Comparison of ENCODE assay signal across 8 cellular contexts in the genomic region with DNA sequence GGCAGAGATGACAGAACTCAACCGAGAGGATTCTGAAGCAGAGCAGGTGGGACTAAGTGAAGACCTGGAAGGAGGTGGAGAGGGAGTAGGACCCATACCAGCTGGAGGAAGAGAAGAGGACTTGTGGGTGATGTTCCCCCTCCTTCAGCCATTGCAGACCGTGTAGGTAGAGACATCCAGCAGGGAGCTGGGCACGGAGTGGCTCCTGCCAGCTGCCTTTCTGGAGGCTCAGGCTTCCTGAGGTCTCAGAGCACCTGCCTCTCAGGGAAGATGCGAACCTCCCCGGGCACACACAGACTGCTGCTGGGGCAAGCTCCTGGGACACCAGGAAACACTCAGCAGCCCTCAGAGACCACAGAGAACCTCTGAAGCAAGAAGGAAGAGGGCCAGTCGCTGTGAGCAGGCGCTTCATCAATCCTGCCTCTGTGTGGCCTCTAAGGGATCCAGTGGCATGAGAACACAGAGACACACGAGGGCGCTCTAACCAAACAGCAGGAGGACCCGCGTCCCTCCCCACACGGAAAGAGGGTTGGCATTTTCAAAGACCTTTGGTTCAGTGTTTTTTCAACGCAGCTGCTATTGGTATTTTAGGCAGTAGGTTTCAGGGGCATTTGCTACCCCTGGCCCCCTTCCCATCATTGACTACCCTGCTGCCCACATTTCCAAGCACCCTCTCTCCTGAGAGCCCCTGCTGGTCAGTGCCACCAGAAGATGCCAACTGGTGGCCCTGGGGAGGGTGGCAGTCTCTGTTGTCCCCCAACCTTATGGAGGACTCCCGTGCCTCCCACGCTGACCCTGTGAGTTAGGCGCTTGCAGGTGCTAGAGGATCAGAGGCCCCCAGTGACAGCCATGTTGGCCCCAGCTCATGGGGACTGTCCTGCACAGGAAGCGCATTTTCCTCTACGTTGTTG.
A peak's percentile ranks its signal among the peaks of the same experiment; 100 is the strongest.
DNase-seq lines count a peak whose midpoint lies in the region; ATAC-seq, FAIRE-seq and TF ChIP-seq lines count a peak whose summit lies in the region.

No MANE protein-coding gene starts in this region.

- DNase-seq in GM03348 (ENCODE audit: low spot score) (peak; percentile 94), NCI-H460 (ENCODE audit: extremely low read depth, low read depth) (peak; percentile 60), colonic mucosa (peak; percentile 81), HepG2 (ENCODE audit: low spot score) (peak; percentile 49)
- DNase-seq in activated CD4-positive, alpha-beta T cell treated with anti-CD3 and anti-CD28 coated beads for 4 hours: peak; percentile 76 to 86
- peak; percentile 47 to 64 (median 62) for DNase-seq in stimulated activated CD4-positive, alpha-beta T cell treated with anti-CD3 and anti-CD28 coated beads, TNF-alpha, amount 100 ng/mL, for 1 hour (ENCODE audit: low read depth in 3 of 3, low spot score in 1 of 3)

- intact Hi-C loops in colonic mucosa (cut with DNase I) (loop anchor here (10.0 kb wide), 1 partner anchor 221 kb away; no protein-coding TSS in a partner anchor), HepG2 (cut with micrococcal nuclease; ENCODE audit: unreplicated experiment) (no loop called here)

- no TSS peak for BruUV-seq in HepG2 (replicated peaks; lab: Mats Ljungman, UMichigan)

- no peak overlapping the region for H2AFZ ChIP-seq in HepG2 (ENCODE audit: low read length)

- in situ Hi-C loops in HepG2 (cut with HindIII; ENCODE audit: extremely low pct_ligation_motif_present, low pct_unique_long_range_greater_than_20kb): no loop called here

- H3K27me3 ChIP-seq in colonic mucosa: no peaks in the 10 kb centered on the region
- H3K27me3 ChIP-seq in HepG2 (ENCODE audit: control insufficient read depth in 1 of 2, insufficient read depth in 2 of 2, low read length in 2 of 2): peaks cover 0 to 9% of the 10 kb centered on the region in 2 experiments; a peak in 1 of 5 replicates

- 22% methylated on average over 6 of the region's 18 CpGs for WGBS in HepG2 (ENCODE audit: low lambda C conversion rate)

- H3K27ac ChIP-seq in colonic mucosa (no peak overlapping the region), HepG2 (ENCODE audit: extremely low read length, insufficient read depth, low read length) (no peak overlapping the region)

- no peak for TF ChIP-seq POLR2A in HepG2 (IDR thresholded peaks at IDR 0.05; ENCODE audit: insufficient read depth in 1 of 2, low read depth in 2 of 2, low read length in 2 of 2)

- H3K36me3 ChIP-seq in colonic mucosa: no peaks in the 10 kb centered on the region
- no peaks in the 10 kb centered on the region for H3K36me3 ChIP-seq in HepG2 (replicated peaks in 1 of 2; ENCODE audit: control insufficient read depth in 1 of 2, insufficient read depth in 2 of 2, low read length in 2 of 2)

- no peaks in the 10 kb centered on the region for H3K4me1 ChIP-seq in colonic mucosa
- H3K4me1 ChIP-seq in HepG2 (ENCODE audit: insufficient read depth, low read length): no peaks in the 10 kb centered on the region

- H3K9ac ChIP-seq in colonic mucosa (ENCODE audit: low read depth in 2 of 2, low read length in 2 of 2): no peak overlapping the region
- no peak overlapping the region for H3K9ac ChIP-seq in HepG2 (ENCODE audit: insufficient read depth, low read depth, low read length)

- POLR2A ChIA-PET in HepG2 (lab: Yijun Ruan, JAX): no interaction called here

- H4K20me1 ChIP-seq in HepG2 (ENCODE audit: insufficient read depth, low read length): no peaks in the 10 kb centered on the region

- TF ChIP-seq EP300 in HepG2 (IDR thresholded peaks at IDR 0.05; ENCODE audit: low read depth in 2 of 2, low read length in 2 of 2): no peak
- no peak for TF ChIP-seq EP300 in HepG2 (CRISPR knock-in tag; IDR thresholded peaks at IDR 0.05; ENCODE audit: borderline replicate concordance)

- H3K4me2 ChIP-seq in HepG2 (ENCODE audit: low read depth, low read length): no peak overlapping the region

- H3K79me2 ChIP-seq in HepG2 (ENCODE audit: insufficient read depth, low read length): no peaks in the 10 kb centered on the region

- no peaks in the 10 kb centered on the region for H3K9me3 ChIP-seq in colonic mucosa
- no peaks in the 10 kb centered on the region for H3K9me3 ChIP-seq in HepG2 (ENCODE audit: low read length)

- TF ChIP-seq CTCF in colonic mucosa (IDR thresholded peaks at IDR 0.05): peak; percentile 68
- peak; percentile 90 for TF ChIP-seq CTCF in HepG2 (CRISPR knock-in tag; IDR thresholded peaks at IDR 0.05)

- CTCF ChIA-PET in HepG2 (lab: Yijun Ruan, JAX; ENCODE audit: low intra/inter-chr PET ratio, low total read pairs): no interaction called here

- TF ChIP-seq RAD21 in HepG2 (CRISPR knock-in tag; IDR thresholded peaks at IDR 0.05): peak; percentile 70; the same call in 1 of the 2 replicates

- peak; percentile 34 for FAIRE-seq in HepG2 (lab: Jason Lieb, UNC)

- H3K4me3 ChIP-seq in colonic mucosa (no peak overlapping the region), HepG2 (replicated peaks in 1 of 3; ENCODE audit: insufficient read depth in 1 of 3, low read depth in 2 of 3, low read length in 3 of 3) (no peak overlapping the region)

- ATAC-seq in HG03196 (IDR thresholded peaks at IDR 0.05; ENCODE audit: unreplicated experiment): peak; percentile 77
- peak; percentile 96 for ATAC-seq in HepG2
- no peak for ATAC-seq in HG03108 (IDR thresholded peaks at IDR 0.05; ENCODE audit: unreplicated experiment)

TF ChIP-seq in HepG2, 621 proteins besides CTCF, POLR2A, EP300 and RAD21 (continues in another document):
- TF ChIP-seq, protein P1, sequence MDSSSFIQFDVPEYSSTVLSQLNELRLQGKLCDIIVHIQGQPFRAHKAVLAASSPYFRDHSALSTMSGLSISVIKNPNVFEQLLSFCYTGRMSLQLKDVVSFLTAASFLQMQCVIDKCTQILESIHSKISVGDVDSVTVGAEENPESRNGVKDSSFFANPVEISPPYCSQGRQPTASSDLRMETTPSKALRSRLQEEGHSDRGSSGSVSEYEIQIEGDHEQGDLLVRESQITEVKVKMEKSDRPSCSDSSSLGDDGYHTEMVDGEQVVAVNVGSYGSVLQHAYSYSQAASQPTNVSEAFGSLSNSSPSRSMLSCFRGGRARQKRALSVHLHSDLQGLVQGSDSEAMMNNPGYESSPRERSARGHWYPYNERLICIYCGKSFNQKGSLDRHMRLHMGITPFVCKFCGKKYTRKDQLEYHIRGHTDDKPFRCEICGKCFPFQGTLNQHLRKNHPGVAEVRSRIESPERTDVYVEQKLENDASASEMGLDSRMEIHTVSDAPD (CRISPR knock-in tag; IDR thresholded peaks at IDR 0.05): no peak
- TF ChIP-seq NR2F1 (CRISPR knock-in tag; IDR thresholded peaks at IDR 0.05) (no peak), ONECUT2 (CRISPR knock-in tag; IDR thresholded peaks at IDR 0.05) (no peak), SMC3 (IDR thresholded peaks at IDR 0.05; ENCODE audit: low read length) (peak; percentile 53; the same call in 1 of the 2 replicates), MAZ (IDR thresholded peaks at IDR 0.05; ENCODE audit: borderline replicate concordance, low read depth, low read length) (0 out of 2 replicates have a peak, but pooled peaks have one; percentile 39), MAZ (CRISPR knock-in tag; IDR thresholded peaks at IDR 0.05; ENCODE audit: low read depth) (no peak), HNRNPL (IDR thresholded peaks at IDR 0.05; ENCODE audit: low read depth, low read length) (0 out of 2 replicates have a peak, but pooled peaks have one; percentile 29), STAG1 (CRISPR knock-in tag; IDR thresholded peaks at IDR 0.05) (peak; percentile 77), ZNF792 (CRISPR knock-in tag; IDR thresholded peaks at IDR 0.05) (no peak), ZFX (CRISPR knock-in tag; IDR thresholded peaks at IDR 0.05; ENCODE audit: low read depth) (no peak), BORCS8-MEF2B (CRISPR knock-in tag; IDR thresholded peaks at IDR 0.05) (no peak), NKX3-1 (CRISPR knock-in tag; IDR thresholded peaks at IDR 0.05) (no peak), TBX3 (IDR thresholded peaks at IDR 0.05; ENCODE audit: borderline replicate concordance) (no peak)
- TF ChIP-seq, protein P2, sequence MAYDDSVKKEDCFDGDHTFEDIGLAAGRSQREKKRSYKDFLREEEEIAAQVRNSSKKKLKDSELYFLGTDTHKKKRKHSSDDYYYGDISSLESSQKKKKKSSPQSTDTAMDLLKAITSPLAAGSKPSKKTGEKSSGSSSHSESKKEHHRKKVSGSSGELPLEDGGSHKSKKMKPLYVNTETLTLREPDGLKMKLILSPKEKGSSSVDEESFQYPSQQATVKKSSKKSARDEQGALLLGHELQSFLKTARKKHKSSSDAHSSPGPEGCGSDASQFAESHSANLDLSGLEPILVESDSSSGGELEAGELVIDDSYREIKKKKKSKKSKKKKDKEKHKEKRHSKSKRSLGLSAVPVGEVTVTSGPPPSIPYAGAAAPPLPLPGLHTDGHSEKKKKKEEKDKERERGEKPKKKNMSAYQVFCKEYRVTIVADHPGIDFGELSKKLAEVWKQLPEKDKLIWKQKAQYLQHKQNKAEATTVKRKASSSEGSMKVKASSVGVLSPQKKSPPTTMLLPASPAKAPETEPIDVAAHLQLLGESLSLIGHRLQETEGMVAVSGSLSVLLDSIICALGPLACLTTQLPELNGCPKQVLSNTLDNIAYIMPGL (CRISPR knock-in tag; IDR thresholded peaks at IDR 0.05; ENCODE audit: borderline replicate concordance in 1 of 2, low read depth in 1 of 2): 0 out of 4 replicates have a peak, but pooled peaks of 1 of the 2 experiments have one; percentile 28
- TF ChIP-seq, protein P3, sequence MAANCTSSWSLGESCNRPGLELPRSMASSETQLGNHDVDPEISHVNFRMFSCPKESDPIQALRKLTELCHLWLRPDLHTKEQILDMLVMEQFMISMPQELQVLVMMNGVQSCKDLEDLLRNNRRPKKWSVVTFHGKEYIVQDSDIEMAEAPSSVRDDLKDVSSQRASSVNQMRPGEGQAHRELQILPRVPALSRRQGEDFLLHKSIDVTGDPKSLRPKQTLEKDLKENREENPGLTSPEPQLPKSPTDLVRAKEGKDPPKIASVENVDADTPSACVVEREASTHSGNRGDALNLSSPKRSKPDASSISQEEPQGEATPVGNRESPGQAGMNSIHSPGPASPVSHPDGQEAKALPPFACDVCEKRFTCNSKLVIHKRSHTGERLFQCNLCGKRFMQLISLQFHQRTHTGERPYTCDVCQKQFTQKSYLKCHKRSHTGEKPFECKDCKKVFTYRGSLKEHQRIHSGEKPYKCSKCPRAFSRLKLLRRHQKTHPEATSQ (CRISPR knock-in tag; IDR thresholded peaks at IDR 0.05; ENCODE audit: borderline replicate concordance): no peak
- TF ChIP-seq, protein P4, sequence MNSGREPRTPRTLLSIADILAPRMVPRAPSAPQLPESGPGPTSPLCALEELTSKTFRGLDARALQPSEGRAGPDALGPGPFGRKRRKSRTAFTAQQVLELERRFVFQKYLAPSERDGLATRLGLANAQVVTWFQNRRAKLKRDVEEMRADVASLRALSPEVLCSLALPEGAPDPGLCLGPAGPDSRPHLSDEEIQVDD (CRISPR knock-in tag; IDR thresholded peaks at IDR 0.05; ENCODE audit: borderline replicate concordance): no peak
